In the genomic region with DNA sequence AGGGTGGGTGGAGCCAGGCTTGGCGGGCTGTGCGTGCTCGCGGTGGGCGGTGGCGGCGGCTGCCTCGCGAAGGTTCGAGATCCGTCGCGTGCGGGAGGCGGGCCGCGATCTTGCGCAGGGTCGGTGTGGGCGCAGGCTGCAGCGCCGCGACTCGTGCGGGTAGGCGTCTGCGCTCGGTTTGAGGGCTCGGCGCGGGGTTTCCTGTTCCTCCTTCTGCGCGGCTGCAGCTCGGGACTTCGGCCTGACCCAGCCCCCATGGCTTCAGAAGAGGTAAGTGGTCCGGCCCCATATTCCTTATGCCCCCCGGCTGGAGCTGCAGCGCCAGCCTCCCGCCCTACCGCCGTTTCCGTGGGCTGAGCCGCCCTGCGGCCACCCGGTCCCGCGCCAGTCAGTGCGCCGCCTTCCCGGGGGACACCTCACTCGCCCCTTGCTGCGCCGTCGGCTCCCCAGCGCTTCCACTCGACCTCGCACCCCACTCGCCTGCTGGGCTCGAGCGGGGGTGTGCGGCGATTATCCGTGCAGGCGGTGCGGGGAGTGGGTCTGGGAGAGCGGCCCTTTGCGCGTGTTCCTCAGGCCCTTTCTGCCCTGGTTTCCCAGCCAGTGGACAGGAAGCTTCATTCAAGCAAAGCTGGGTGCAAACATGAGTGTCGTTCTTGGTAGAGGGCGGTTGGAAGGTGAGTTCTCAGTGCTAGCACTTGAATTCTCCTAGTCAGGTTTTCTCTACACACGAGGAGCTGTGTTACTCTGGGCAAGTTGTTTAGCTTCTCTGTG, we compare ENCODE assay signal across 1 cellular context.
A peak's percentile ranks its signal among the peaks of the same experiment; 100 is the strongest.
TF ChIP-seq lines count a peak whose summit lies in the region.

A gene with protein sequence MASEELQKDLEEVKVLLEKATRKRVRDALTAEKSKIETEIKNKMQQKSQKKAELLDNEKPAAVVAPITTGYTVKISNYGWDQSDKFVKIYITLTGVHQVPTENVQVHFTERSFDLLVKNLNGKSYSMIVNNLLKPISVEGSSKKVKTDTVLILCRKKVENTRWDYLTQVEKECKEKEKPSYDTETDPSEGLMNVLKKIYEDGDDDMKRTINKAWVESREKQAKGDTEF (plus strand): TSS at position 22 of the 771 bp plus-strand sequence. CDS start 234 bp downstream, at position 256.

TF ChIP-seq in K562, 482 proteins besides CTCF, POLR2A, EP300 and RAD21 (continued from another document and continues in another):
- TF ChIP-seq, protein P1, sequence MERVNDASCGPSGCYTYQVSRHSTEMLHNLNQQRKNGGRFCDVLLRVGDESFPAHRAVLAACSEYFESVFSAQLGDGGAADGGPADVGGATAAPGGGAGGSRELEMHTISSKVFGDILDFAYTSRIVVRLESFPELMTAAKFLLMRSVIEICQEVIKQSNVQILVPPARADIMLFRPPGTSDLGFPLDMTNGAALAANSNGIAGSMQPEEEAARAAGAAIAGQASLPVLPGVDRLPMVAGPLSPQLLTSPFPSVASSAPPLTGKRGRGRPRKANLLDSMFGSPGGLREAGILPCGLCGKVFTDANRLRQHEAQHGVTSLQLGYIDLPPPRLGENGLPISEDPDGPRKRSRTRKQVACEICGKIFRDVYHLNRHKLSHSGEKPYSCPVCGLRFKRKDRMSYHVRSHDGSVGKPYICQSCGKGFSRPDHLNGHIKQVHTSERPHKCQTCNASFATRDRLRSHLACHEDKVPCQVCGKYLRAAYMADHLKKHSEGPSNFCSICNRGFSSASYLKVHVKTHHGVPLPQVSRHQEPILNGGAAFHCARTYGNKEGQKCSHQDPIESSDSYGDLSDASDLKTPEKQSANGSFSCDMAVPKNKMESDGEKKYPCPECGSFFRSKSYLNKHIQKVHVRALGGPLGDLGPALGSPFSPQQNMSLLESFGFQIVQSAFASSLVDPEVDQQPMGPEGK (CRISPR knock-in tag; IDR thresholded peaks at IDR 0.05; ENCODE audit: borderline replicate concordance) = no peak
- TF ChIP-seq PHF21A (IDR thresholded peaks at IDR 0.05; ENCODE audit: borderline replicate concordance, low read depth) (no peak; the same call in 1 of the 2 replicates), GTF2A2 (tag; IDR thresholded peaks at IDR 0.05) (no peak), ZNF3 (CRISPR knock-in tag; IDR thresholded peaks at IDR 0.05) (no peak), HMG20B (CRISPR knock-in tag; IDR thresholded peaks at IDR 0.05) (peak; percentile 49; the same call in 1 of the 2 replicates), PHB (CRISPR knock-in tag; IDR thresholded peaks at IDR 0.05) (no peak; the same call in 1 of the 2 replicates), ZNF589 (CRISPR knock-in tag; IDR thresholded peaks at IDR 0.05; ENCODE audit: low read depth) (no peak), KLF13 (tag; IDR thresholded peaks at IDR 0.05; ENCODE audit: borderline replicate concordance, low read depth) (no peak; the same call in 1 of the 2 replicates), TRIM24 (IDR thresholded peaks at IDR 0.05) (no peak), HNRNPK (IDR thresholded peaks at IDR 0.05; ENCODE audit: low read depth, low read length, poor library complexity, severe bottlenecking) (no peak), TAF7 (tag; IDR thresholded peaks at IDR 0.05) (no peak), SP1 (CRISPR knock-in tag; IDR thresholded peaks at IDR 0.05) (no peak), NCOA2 (IDR thresholded peaks at IDR 0.05; ENCODE audit: partially characterized antibody in 2 of 2) (no peak), ZNF444 (CRISPR knock-in tag; IDR thresholded peaks at IDR 0.05) (no peak), ZNF165 (CRISPR knock-in tag; IDR thresholded peaks at IDR 0.05; ENCODE audit: borderline replicate concordance) (no peak), TEAD2 (tag; IDR thresholded peaks at IDR 0.05) (no peak), CCAR2 (IDR thresholded peaks at IDR 0.05; ENCODE audit: low read depth, low read length) (no peak), ZBTB1 (CRISPR knock-in tag; IDR thresholded peaks at IDR 0.05; ENCODE audit: borderline replicate concordance, low read depth) (peak; percentile 87), RBM25 (IDR thresholded peaks at IDR 0.05; ENCODE audit: low read depth, low read length, severe bottlenecking) (peak; percentile 83), KAT8 (IDR thresholded peaks at IDR 0.05; ENCODE audit: low read depth) (no peak), POLR3G (IDR thresholded peaks at IDR 0.05; ENCODE audit: extremely low read depth, insufficient read length, insufficient replicate concordance) (no peak), STAT5A (IDR thresholded peaks at IDR 0.05; ENCODE audit: borderline replicate concordance, low read length) (no peak), ZNF12 (CRISPR knock-in tag; IDR thresholded peaks at IDR 0.05) (0 out of 2 replicates have a peak, but pooled peaks have one; percentile 79), ZNF707 (CRISPR knock-in tag; conservative IDR thresholded peaks at IDR 0.05) (no peak), HOXB6 (CRISPR knock-in tag; IDR thresholded peaks at IDR 0.05; ENCODE audit: borderline replicate concordance) (no peak), ETS2 (tag; IDR thresholded peaks at IDR 0.05; ENCODE audit: borderline replicate concordance, poor library complexity, severe bottlenecking) (no peak), ZNF121 (CRISPR knock-in tag; conservative IDR thresholded peaks at IDR 0.05) (no peak), GTF2F1 (IDR thresholded peaks at IDR 0.05; ENCODE audit: low read depth, low read length) (peak; percentile 66; the same call in 1 of the 2 replicates)
- TF ChIP-seq, protein P2, sequence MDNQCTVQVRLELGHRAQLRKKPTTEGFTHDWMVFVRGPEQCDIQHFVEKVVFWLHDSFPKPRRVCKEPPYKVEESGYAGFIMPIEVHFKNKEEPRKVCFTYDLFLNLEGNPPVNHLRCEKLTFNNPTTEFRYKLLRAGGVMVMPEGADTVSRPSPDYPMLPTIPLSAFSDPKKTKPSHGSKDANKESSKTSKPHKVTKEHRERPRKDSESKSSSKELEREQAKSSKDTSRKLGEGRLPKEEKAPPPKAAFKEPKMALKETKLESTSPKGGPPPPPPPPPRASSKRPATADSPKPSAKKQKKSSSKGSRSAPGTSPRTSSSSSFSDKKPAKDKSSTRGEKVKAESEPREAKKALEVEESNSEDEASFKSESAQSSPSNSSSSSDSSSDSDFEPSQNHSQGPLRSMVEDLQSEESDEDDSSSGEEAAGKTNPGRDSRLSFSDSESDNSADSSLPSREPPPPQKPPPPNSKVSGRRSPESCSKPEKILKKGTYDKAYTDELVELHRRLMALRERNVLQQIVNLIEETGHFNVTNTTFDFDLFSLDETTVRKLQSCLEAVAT (IDR thresholded peaks at IDR 0.05) = peak; percentile 2 to 87; a peak in 2 of 4 replicates
- TF ChIP-seq, protein P3, sequence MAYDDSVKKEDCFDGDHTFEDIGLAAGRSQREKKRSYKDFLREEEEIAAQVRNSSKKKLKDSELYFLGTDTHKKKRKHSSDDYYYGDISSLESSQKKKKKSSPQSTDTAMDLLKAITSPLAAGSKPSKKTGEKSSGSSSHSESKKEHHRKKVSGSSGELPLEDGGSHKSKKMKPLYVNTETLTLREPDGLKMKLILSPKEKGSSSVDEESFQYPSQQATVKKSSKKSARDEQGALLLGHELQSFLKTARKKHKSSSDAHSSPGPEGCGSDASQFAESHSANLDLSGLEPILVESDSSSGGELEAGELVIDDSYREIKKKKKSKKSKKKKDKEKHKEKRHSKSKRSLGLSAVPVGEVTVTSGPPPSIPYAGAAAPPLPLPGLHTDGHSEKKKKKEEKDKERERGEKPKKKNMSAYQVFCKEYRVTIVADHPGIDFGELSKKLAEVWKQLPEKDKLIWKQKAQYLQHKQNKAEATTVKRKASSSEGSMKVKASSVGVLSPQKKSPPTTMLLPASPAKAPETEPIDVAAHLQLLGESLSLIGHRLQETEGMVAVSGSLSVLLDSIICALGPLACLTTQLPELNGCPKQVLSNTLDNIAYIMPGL (CRISPR knock-in tag; IDR thresholded peaks at IDR 0.05) = no peak
- TF ChIP-seq, protein P4, sequence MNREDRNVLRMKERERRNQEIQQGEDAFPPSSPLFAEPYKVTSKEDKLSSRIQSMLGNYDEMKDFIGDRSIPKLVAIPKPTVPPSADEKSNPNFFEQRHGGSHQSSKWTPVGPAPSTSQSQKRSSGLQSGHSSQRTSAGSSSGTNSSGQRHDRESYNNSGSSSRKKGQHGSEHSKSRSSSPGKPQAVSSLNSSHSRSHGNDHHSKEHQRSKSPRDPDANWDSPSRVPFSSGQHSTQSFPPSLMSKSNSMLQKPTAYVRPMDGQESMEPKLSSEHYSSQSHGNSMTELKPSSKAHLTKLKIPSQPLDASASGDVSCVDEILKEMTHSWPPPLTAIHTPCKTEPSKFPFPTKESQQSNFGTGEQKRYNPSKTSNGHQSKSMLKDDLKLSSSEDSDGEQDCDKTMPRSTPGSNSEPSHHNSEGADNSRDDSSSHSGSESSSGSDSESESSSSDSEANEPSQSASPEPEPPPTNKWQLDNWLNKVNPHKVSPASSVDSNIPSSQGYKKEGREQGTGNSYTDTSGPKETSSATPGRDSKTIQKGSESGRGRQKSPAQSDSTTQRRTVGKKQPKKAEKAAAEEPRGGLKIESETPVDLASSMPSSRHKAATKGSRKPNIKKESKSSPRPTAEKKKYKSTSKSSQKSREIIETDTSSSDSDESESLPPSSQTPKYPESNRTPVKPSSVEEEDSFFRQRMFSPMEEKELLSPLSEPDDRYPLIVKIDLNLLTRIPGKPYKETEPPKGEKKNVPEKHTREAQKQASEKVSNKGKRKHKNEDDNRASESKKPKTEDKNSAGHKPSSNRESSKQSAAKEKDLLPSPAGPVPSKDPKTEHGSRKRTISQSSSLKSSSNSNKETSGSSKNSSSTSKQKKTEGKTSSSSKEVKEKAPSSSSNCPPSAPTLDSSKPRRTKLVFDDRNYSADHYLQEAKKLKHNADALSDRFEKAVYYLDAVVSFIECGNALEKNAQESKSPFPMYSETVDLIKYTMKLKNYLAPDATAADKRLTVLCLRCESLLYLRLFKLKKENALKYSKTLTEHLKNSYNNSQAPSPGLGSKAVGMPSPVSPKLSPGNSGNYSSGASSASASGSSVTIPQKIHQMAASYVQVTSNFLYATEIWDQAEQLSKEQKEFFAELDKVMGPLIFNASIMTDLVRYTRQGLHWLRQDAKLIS (CRISPR knock-in tag; IDR thresholded peaks at IDR 0.05) = peak; percentile 65
- TF ChIP-seq, protein P5, sequence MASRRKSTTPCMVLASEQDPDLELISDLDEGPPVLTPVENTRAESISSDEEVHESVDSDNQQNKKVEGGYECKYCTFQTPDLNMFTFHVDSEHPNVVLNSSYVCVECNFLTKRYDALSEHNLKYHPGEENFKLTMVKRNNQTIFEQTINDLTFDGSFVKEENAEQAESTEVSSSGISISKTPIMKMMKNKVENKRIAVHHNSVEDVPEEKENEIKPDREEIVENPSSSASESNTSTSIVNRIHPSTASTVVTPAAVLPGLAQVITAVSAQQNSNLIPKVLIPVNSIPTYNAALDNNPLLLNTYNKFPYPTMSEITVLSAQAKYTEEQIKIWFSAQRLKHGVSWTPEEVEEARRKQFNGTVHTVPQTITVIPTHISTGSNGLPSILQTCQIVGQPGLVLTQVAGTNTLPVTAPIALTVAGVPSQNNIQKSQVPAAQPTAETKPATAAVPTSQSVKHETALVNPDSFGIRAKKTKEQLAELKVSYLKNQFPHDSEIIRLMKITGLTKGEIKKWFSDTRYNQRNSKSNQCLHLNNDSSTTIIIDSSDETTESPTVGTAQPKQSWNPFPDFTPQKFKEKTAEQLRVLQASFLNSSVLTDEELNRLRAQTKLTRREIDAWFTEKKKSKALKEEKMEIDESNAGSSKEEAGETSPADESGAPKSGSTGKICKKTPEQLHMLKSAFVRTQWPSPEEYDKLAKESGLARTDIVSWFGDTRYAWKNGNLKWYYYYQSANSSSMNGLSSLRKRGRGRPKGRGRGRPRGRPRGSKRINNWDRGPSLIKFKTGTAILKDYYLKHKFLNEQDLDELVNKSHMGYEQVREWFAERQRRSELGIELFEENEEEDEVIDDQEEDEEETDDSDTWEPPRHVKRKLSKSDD (conservative IDR thresholded peaks at IDR 0.05; ENCODE audit: low read length) = no peak
- TF ChIP-seq, protein P6, sequence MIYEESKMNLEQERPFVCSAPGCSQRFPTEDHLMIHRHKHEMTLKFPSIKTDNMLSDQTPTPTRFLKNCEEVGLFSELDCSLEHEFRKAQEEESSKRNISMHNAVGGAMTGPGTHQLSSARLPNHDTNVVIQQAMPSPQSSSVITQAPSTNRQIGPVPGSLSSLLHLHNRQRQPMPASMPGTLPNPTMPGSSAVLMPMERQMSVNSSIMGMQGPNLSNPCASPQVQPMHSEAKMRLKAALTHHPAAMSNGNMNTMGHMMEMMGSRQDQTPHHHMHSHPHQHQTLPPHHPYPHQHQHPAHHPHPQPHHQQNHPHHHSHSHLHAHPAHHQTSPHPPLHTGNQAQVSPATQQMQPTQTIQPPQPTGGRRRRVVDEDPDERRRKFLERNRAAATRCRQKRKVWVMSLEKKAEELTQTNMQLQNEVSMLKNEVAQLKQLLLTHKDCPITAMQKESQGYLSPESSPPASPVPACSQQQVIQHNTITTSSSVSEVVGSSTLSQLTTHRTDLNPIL (CRISPR knock-in tag; IDR thresholded peaks at IDR 0.05) = no peak
- TF ChIP-seq, protein P7, sequence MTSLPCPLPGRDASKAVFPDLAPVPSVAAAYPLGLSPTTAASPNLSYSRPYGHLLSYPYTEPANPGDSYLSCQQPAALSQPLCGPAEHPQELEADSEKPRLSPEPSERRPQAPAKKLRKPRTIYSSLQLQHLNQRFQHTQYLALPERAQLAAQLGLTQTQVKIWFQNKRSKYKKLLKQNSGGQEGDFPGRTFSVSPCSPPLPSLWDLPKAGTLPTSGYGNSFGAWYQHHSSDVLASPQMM (CRISPR knock-in tag; IDR thresholded peaks at IDR 0.05) = no peak
- TF ChIP-seq, protein P8, sequence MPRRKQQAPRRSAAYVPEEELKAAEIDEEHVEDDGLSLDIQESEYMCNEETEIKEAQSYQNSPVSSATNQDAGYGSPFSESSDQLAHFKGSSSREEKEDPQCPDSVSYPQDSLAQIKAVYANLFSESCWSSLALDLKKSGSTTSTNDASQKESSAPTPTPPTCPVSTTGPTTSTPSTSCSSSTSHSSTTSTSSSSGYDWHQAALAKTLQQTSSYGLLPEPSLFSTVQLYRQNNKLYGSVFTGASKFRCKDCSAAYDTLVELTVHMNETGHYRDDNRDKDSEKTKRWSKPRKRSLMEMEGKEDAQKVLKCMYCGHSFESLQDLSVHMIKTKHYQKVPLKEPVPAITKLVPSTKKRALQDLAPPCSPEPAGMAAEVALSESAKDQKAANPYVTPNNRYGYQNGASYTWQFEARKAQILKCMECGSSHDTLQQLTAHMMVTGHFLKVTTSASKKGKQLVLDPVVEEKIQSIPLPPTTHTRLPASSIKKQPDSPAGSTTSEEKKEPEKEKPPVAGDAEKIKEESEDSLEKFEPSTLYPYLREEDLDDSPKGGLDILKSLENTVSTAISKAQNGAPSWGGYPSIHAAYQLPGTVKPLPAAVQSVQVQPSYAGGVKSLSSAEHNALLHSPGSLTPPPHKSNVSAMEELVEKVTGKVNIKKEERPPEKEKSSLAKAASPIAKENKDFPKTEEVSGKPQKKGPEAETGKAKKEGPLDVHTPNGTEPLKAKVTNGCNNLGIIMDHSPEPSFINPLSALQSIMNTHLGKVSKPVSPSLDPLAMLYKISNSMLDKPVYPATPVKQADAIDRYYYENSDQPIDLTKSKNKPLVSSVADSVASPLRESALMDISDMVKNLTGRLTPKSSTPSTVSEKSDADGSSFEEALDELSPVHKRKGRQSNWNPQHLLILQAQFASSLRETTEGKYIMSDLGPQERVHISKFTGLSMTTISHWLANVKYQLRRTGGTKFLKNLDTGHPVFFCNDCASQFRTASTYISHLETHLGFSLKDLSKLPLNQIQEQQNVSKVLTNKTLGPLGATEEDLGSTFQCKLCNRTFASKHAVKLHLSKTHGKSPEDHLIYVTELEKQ (CRISPR knock-in tag; IDR thresholded peaks at IDR 0.05) = no peak
- TF ChIP-seq, protein P9, sequence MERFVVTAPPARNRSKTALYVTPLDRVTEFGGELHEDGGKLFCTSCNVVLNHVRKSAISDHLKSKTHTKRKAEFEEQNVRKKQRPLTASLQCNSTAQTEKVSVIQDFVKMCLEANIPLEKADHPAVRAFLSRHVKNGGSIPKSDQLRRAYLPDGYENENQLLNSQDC (CRISPR knock-in tag; IDR thresholded peaks at IDR 0.05) = no peak
